2 cellular contexts compared by ENCODE assay signal in genomic region chr2:10439185-10439879, GRCh38.
TF ChIP-seq lines count a peak whose summit lies in the region.

No MANE protein-coding gene starts in this region.

TF ChIP-seq in HCT116, 20 proteins besides CTCF, POLR2A, EP300 and RAD21 (continued from another document):
- TF ChIP-seq REST (IDR thresholded peaks at IDR 0.05; ENCODE audit: low read depth) (no peak), SRF (IDR thresholded peaks at IDR 0.05; ENCODE audit: low read depth) (no peak), ZFX (IDR thresholded peaks at IDR 0.05) (no peak), ZBTB33 (IDR thresholded peaks at IDR 0.05; ENCODE audit: extremely low read depth, insufficient replicate concordance, low read length) (no peak)

TF ChIP-seq in liver, 16 proteins besides CTCF, POLR2A, EP300 and RAD21 (continued from another document):
- no peak for TF ChIP-seq REST (IDR thresholded peaks at IDR 0.05)
- TF ChIP-seq FOXA2 (IDR thresholded peaks at IDR 0.05) = no peak
- no peak for TF ChIP-seq GABPA (IDR thresholded peaks at IDR 0.05 in 1 of 2, conservative IDR thresholded peaks at IDR 0.05 in 1 of 2)
- no peak for TF ChIP-seq NR2F2 (IDR thresholded peaks at IDR 0.05)
- TF ChIP-seq EGR1 (IDR thresholded peaks at IDR 0.05; ENCODE audit: low read depth in 2 of 2) = no peak
- no peak for TF ChIP-seq RXRA (IDR thresholded peaks at IDR 0.05)
- TF ChIP-seq TAF1 (conservative IDR thresholded peaks at IDR 0.05) = no peak
- TF ChIP-seq HNF4G (IDR thresholded peaks at IDR 0.05) = no peak
- TF ChIP-seq HNF4A (conservative IDR thresholded peaks at IDR 0.05) = no peak
- no peak for TF ChIP-seq ZBTB33 (IDR thresholded peaks at IDR 0.05)
- TF ChIP-seq MAX (IDR thresholded peaks at IDR 0.05) = no peak
- no peak for TF ChIP-seq YY1 (IDR thresholded peaks at IDR 0.05)
- no peak for TF ChIP-seq FOXA1 (IDR thresholded peaks at IDR 0.05)
